1 cellular context compared by ENCODE assay signal in genomic region chr1:164552463-164552862, GRCh38. TPM values are rescaled to one million over a fixed set of nuclear protein-coding genes. Genes with fewer than 3 reads are reported as not detected.
"Had no signal": no experiment of that assay in that cellular context is flagged by ENCODE, and none has a peak within 500 bp of the region (broad histone marks: within the 10 kb centered on the region; RNA-seq: fewer than 3 reads in every experiment).

No MANE protein-coding gene starts in this region.

RNA-seq across cellular contexts. Expression of gene PBX1, which starts 6.5 kb away (rescaled TPM):
- total RNA-seq: HepG2 had no signal
